15 cellular contexts compared by ENCODE assay signal in the genomic region with DNA sequence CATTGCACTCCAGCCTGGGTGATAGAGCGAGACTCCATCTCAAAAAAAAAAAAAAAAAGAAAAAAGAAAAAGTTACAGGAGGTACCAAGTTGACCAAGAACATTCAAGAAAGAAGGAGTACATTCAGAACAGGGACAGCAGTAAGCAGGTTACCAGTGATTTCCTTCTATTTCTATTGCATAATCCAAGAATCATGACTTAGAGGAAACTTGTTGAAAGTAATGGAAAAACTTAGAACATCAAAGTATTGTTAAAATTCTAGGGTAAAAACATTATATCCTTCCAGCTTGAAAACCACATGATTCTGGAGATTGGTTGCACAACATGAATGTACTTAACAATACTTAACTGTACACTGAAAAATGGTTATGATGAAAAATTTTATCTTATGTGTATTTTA.
"Had no signal": no experiment of that assay in that cellular context is flagged by ENCODE, and none has a peak within 500 bp of the region (broad histone marks: within the 10 kb centered on the region; RNA-seq: fewer than 3 reads in every experiment).

No MANE protein-coding gene starts in this region.

- FAIRE-seq: TTC549 had no signal

- H3K4me1 ChIP-seq: esophagus muscularis mucosa, gastroesophageal sphincter, parathyroid adenoma, tibial nerve had no signal

- H3K4me3 ChIP-seq: esophagus muscularis mucosa, gastroesophageal sphincter, lung, smooth muscle cell, tibial nerve had no signal

- H3K9me3 ChIP-seq: esophagus muscularis mucosa, gastroesophageal sphincter, tibial nerve had no signal

- H3K27me3 ChIP-seq: brain microvascular endothelial cell, tibial nerve had no signal

- H3K27ac ChIP-seq: brain microvascular endothelial cell, esophagus muscularis mucosa, gastroesophageal sphincter, parathyroid adenoma, tibial nerve had no signal

- H3K36me3 ChIP-seq: brain microvascular endothelial cell, esophagus muscularis mucosa, gastroesophageal sphincter, tibial nerve had no signal

- DNase-seq: activated CD4-positive, alpha-beta T cell treated with anti-CD3 and anti-CD28 coated beads, Interleukin-2, amount 50 U/mL, for 1 hour; activated CD4-positive, CD25-positive, alpha-beta regulatory T cell; brain microvascular endothelial cell; cerebellar nuclear complex; midbrain; naive B cell; retina; T-helper 2 cell had no signal
